17 cellular contexts compared by ENCODE assay signal in genomic region chr2:50885948-50886347, GRCh38.
"Had no signal": no experiment of that assay in that cellular context is flagged by ENCODE, and none has a peak within 500 bp of the region (broad histone marks: within the 10 kb centered on the region; RNA-seq: fewer than 3 reads in every experiment).

No MANE protein-coding gene starts in this region.

- DNase-seq: activated CD4-positive, alpha-beta T cell treated with anti-CD3 and anti-CD28 coated beads for 1 hour; activated CD8-positive, alpha-beta memory T cell treated with anti-CD3 and anti-CD28 coated beads for 24 hours; activated CD8-positive, alpha-beta memory T cell treated with anti-CD3 and anti-CD28 coated beads, Interleukin-2, amount 50 U/mL, for 48 hours; activated gamma-delta T cell; activated T-cell treated with anti-CD3 and anti-CD28 coated beads, Interleukin-2, amount 50 U/mL, for 48 hours; colonic mucosa; endodermal cell; foreskin keratinocyte; hippocampal formation; left ventricle myocardium inferior; naive B cell; stimulated activated CD4-positive, alpha-beta T cell treated with anti-CD3 and anti-CD28 coated beads, Interleukin-12 subunit alpha, Interleukin-12 subunit beta, amount 100 ng/mL, for 4 hours; stimulated activated CD4-positive, alpha-beta T cell treated with anti-CD3 and anti-CD28 coated beads, Interleukin-1b, Interleukin-23, amount 100 ng/mL, for 48 hours; stimulated activated CD8-positive, alpha-beta memory T cell treated with anti-CD3 and anti-CD28 coated beads, Interleukin-4, amount 100 ng/mL, for 48 hours; stimulated activated naive CD4-positive, alpha-beta T cell; upper lobe of right lung; WERI-Rb-1 had no signal
